In genomic region chr12:89789862-89790261, GRCh38 we compare ENCODE assay signal across 9 cellular contexts.
DNase-seq lines count a peak whose midpoint lies in the region; ATAC-seq and TF ChIP-seq lines count a peak whose summit lies in the region.
"Had no signal": no experiment of that assay in that cellular context is flagged by ENCODE, and none has a peak within 500 bp of the region (broad histone marks: within the 10 kb centered on the region; RNA-seq: fewer than 3 reads in every experiment).

No MANE protein-coding gene starts in this region.

- H3K4me3 ChIP-seq in HL-60 (replicated peaks; ENCODE audit: insufficient read depth, low read length) (no peak overlapping the region), fibroblast of villous mesenchyme (ENCODE audit: low read depth, low read length) (no peak overlapping the region)

- H3K27me3 ChIP-seq in HL-60 (ENCODE audit: insufficient read depth, poor library complexity, severe bottlenecking), result no peaks in the 10 kb centered on the region

- DNase-seq in EL (peak; percentile 28), HL-60 (ENCODE audit: low read depth in 1 of 2, low spot score in 1 of 2) (peak; percentile 77 to 83), fibroblast of villous mesenchyme (ENCODE audit: low read depth) (peak; percentile 31), ureter (ENCODE audit: low spot score) (no peak), HuH-7.5 (ENCODE audit: low spot score) (no peak), inferior parietal cortex (ENCODE audit: extremely low spot score) (no peak)
- DNase-seq: NCI-H1105 had no signal

- TF ChIP-seq CTCF in HL-60 (IDR thresholded peaks at IDR 0.05; ENCODE audit: insufficient read depth, low read length) (no peak), fibroblast of villous mesenchyme (IDR thresholded peaks at IDR 0.05; ENCODE audit: insufficient read depth, low read depth, low read length) (no peak)

- H3K27ac ChIP-seq in HL-60 (replicated peaks), result no peak overlapping the region

- ATAC-seq in GM21526 (IDR thresholded peaks at IDR 0.05; ENCODE audit: low FRiP score, unreplicated experiment), result peak; percentile 83
- no peak for ATAC-seq in HG02970 (IDR thresholded peaks at IDR 0.05; ENCODE audit: low FRiP score, unreplicated experiment)

Comparison
In these comparisons a context has a peak if more than half of its experiments do, and no peak if none do; other contexts are left out.
1. DNase-seq: peak in EL (single experiment), HL-60 (2 of 2) and fibroblast of villous mesenchyme (single experiment); none in ureter (single experiment), HuH-7.5 (single experiment) and inferior parietal cortex (single experiment).